ENCODE assay signal across 15 cellular contexts in genomic region chr6:81748946-81749345, GRCh38. TPM values are rescaled to one million over a fixed set of nuclear protein-coding genes. Genes with fewer than 3 reads are reported as not detected.
DNase-seq lines count a peak whose midpoint lies in the region; TF ChIP-seq lines count a peak whose summit lies in the region.
"Had no signal": no experiment of that assay in that cellular context is flagged by ENCODE, and none has a peak within 500 bp of the region (broad histone marks: within the 10 kb centered on the region; RNA-seq: fewer than 3 reads in every experiment).

No MANE protein-coding gene starts in this region.

- peaks cover 21% of the 10 kb centered on the region for H3K4me1 ChIP-seq in hepatocyte (ENCODE audit: insufficient read depth)

- H3K9ac ChIP-seq in SK-N-MC (ENCODE audit: insufficient read length): peak overlapping the region; percentile 2

- TF ChIP-seq CTCF in BJ (IDR thresholded peaks at IDR 0.05; ENCODE audit: insufficient read depth, low read depth, low read length): no peak
- no peak for TF ChIP-seq CTCF in hepatocyte (IDR thresholded peaks at IDR 0.05; ENCODE audit: poor library complexity)

- H3K9me2 ChIP-seq in hepatocyte (replicated peaks; ENCODE audit: insufficient read depth): no peaks in the 10 kb centered on the region

- H3K36me3 ChIP-seq in BJ (ENCODE audit: control insufficient read depth, insufficient read depth, low read length) (peaks cover 8% of the 10 kb centered on the region), SK-N-MC (ENCODE audit: insufficient read depth, low read length) (peaks cover 31% of the 10 kb centered on the region), hepatocyte (replicated peaks; ENCODE audit: insufficient read depth, low read depth) (peaks cover 5% of the 10 kb centered on the region)

- H3K27me3 ChIP-seq in BJ (ENCODE audit: control insufficient read depth, insufficient read depth, low read length) (no peaks in the 10 kb centered on the region), hepatocyte (no peaks in the 10 kb centered on the region)

- POLR2A ChIA-PET in BJ (lab: Charles Lee): no interaction called here

- CTCF ChIA-PET in BJ (lab: Yijun Ruan, JAX): interaction anchor here (1.0 kb wide), 1 partner anchor 292 kb away, joined by 4 read pairs; no protein-coding TSS in a partner anchor

- H3K9me3 ChIP-seq in SK-N-MC (ENCODE audit: low read depth, low read length) (no peaks in the 10 kb centered on the region), hepatocyte (ENCODE audit: low read depth) (no peaks in the 10 kb centered on the region)

- peak overlapping the region; percentile 93 for H3K4me2 ChIP-seq in hepatocyte

- H3K4me3 ChIP-seq in BJ (ENCODE audit: low read depth, low read length) (peak overlapping the region; percentile 95), SK-N-MC (peak overlapping the region; percentile 100), hepatocyte (peak overlapping the region; percentile 63), skeletal muscle cell (ENCODE audit: low read depth, low read length) (peak overlapping the region; percentile 78)

- 47% methylated on average over 5 of the region's 5 CpGs for WGBS in hepatocyte (ENCODE audit: low lambda C conversion rate, missing lambda C conversion rate)

- peaks cover 60% of the 10 kb centered on the region for H4K20me1 ChIP-seq in hepatocyte (ENCODE audit: insufficient read depth, poor library complexity, severe bottlenecking)

- no peak for DNase-seq in BJ (ENCODE audit: low read depth)
- DNase-seq in SK-N-MC (ENCODE audit: low read depth, low spot score): no peak
- no peak for DNase-seq in hepatocyte (ENCODE audit: low spot score)
- no peak for DNase-seq in skeletal muscle cell (ENCODE audit: low read depth)
- no peak for DNase-seq in NCI-H774 (lab: John Stamatoyannopoulos, UW)
- DNase-seq in germinal center (ENCODE audit: low spot score): no peak
- no peak for DNase-seq in AG20443 (ENCODE audit: low spot score)
- DNase-seq in T-helper 9 cell: no peak
- DNase-seq: activated CD4-positive, CD25-positive, alpha-beta regulatory T cell treated with anti-CD3 and anti-CD28 coated beads, Interleukin-2, amount 50 U/mL, for 72 hours; H9; head of caudate nucleus; mesendoderm; NCI-H345; stimulated activated naive CD4-positive, alpha-beta T cell treated with Interleukin-2 at 50 U/mL for 16 hours had no signal

- H3K79me2 ChIP-seq in hepatocyte: peaks cover 69% of the 10 kb centered on the region

- H3K27ac ChIP-seq in SK-N-MC (no peak overlapping the region), hepatocyte (peak overlapping the region; percentile 99)
- H3K27ac ChIP-seq: RWPE1 had no signal

- H2AFZ ChIP-seq in hepatocyte: no peak overlapping the region

RNA-seq across cellular contexts. Expression of gene TENT5A, which starts 3.5 kb away (rescaled TPM):
- 9.7 and 19.8 TPM in 2 replicates for polyA plus RNA-seq in BJ (2011; rRNA removed)
- 10.1 and 13.4 TPM in 2 replicates for polyA minus RNA-seq in BJ (2011; rRNA and poly(A)+ RNA removed)
- 87.4 and 101 TPM in 2 replicates for total RNA-seq in hepatocyte
- 79.6 and 90.7 TPM in 2 replicates for polyA plus RNA-seq in hepatocyte
